In genomic region chr13:36750046-36750445, GRCh38 we compare ENCODE assay signal across 1 cellular context.
TF ChIP-seq lines count a peak whose summit lies in the region.

No MANE protein-coding gene starts in this region.

TF ChIP-seq in H1, 55 proteins besides CTCF, POLR2A, EP300 and RAD21:
- TF ChIP-seq POU5F1 (IDR thresholded peaks at IDR 0.05; ENCODE audit: low read depth, low read length) (no peak), ATF3 (IDR thresholded peaks at IDR 0.05; ENCODE audit: insufficient read depth, low read depth, low read length) (no peak), CTBP2 (IDR thresholded peaks at IDR 0.05; ENCODE audit: borderline replicate concordance, insufficient read depth, insufficient read length, low read length) (no peak), RNF2 (IDR thresholded peaks at IDR 0.05; ENCODE audit: borderline replicate concordance, low read depth, low read length, missing control alignments, poor library complexity, severe bottlenecking) (no peak), SUZ12 (IDR thresholded peaks at IDR 0.05; ENCODE audit: low read length) (no peak), SIN3A (conservative IDR thresholded peaks at IDR 0.05 in 1 of 2, IDR thresholded peaks at IDR 0.05 in 1 of 2; ENCODE audit: low read depth in 1 of 2, low read length in 2 of 2) (no peak), CHD2 (IDR thresholded peaks at IDR 0.05; ENCODE audit: low read length) (no peak), E2F6 (IDR thresholded peaks at IDR 0.05) (no peak), ASH2L (IDR thresholded peaks at IDR 0.05; ENCODE audit: low read length) (no peak), CHD1 (IDR thresholded peaks at IDR 0.05; ENCODE audit: low read depth, low read length) (no peak), ZNF274 (IDR thresholded peaks at IDR 0.05; ENCODE audit: borderline replicate concordance, extremely low read depth, low read length) (no peak), HDAC2 (IDR thresholded peaks at IDR 0.05; ENCODE audit: borderline replicate concordance in 1 of 2, low read depth in 2 of 2, low read length in 2 of 2) (no peak), KDM4A (IDR thresholded peaks at IDR 0.05; ENCODE audit: low read depth, low read length, severe bottlenecking) (no peak), PHF8 (conservative IDR thresholded peaks at IDR 0.05; ENCODE audit: low read depth, low read length) (no peak), TEAD4 (IDR thresholded peaks at IDR 0.05; ENCODE audit: low read depth, low read length) (no peak), SIRT6 (IDR thresholded peaks at IDR 0.05; ENCODE audit: low read length) (no peak)
TF ChIP-seq in H1: peak in this region for 0.
